8 cellular contexts compared by ENCODE assay signal in the genomic region with DNA sequence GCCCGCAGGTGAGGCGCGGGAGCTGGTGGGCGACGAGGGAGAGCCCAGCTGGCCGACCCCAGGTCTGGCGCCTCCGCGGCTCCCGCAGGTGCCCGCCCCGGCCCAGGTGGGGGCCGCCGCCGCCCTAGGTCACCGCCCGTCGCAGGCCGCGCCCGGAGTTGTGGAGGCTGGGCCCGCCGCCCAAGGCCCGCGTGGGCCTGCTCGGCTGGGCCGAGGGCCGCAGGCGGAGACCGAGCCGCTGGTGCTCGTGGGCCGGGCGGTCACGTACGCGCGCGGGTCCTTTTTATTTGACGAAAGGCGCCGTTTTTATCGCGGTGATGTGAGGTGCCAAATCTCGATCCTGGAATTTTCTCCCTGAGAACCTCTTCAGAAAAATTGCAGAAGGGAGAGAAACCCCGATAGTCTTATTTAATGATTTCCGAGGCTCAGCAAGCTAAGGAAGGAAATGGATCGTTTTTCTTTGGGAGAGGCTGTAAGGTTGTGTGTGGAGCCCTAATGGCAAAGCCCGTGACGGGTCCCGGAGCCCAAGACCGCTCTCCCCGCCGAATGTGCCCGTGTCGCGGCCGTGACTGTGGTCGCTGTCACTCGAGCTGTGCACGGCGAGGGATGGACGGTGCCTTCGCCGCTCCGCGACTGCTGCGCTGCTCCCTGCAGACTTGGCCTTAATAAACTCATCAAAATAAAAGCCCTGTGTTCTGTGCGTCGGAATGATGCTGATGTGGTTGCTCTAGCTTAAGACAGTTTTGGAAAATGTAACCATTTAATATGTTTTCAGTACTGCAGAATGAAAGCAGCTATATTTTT.
DNase-seq lines count a peak whose midpoint lies in the region; ATAC-seq and TF ChIP-seq lines count a peak whose summit lies in the region.

No MANE protein-coding gene starts in this region.

- H2AFZ ChIP-seq in KMS-11 (ENCODE audit: low read depth) = peak overlapping the region; percentile 55

- no peaks in the 10 kb centered on the region for H3K27me3 ChIP-seq in KMS-11 (ENCODE audit: insufficient read depth, low read depth)

- H3K9ac ChIP-seq in KMS-11 = peak overlapping the region; percentile 55; the same call in 1 of the 2 replicates

- H3K4me3 ChIP-seq in KMS-11 (IDR thresholded peaks at IDR 0.05; ENCODE audit: insufficient read depth, low read depth, low read length) (peak overlapping the region; percentile 26), skin epidermis (peak overlapping the region; percentile 65 to 95 (median 86))

- no peaks in the 10 kb centered on the region for H4K20me1 ChIP-seq in KMS-11 (ENCODE audit: insufficient read depth)

- no peaks in the 10 kb centered on the region for H3K36me3 ChIP-seq in KMS-11 (ENCODE audit: insufficient read depth)

- peak; percentile 45 for ATAC-seq in GM21717 (IDR thresholded peaks at IDR 0.05; ENCODE audit: unreplicated experiment)

- H3K4me2 ChIP-seq in KMS-11 = peak overlapping the region; percentile 82

- H3K4me1 ChIP-seq in KMS-11 (ENCODE audit: low read depth, poor library complexity, severe bottlenecking) = peaks cover 17% of the 10 kb centered on the region

- H3K27ac ChIP-seq in KMS-11 = peak overlapping the region; percentile 49; the same call in 1 of the 2 replicates
- peak overlapping the region; percentile 72 to 97 (median 88) for H3K27ac ChIP-seq in skin epidermis

- peaks cover 20% of the 10 kb centered on the region; the same call in 1 of the 2 replicates for H3K79me2 ChIP-seq in KMS-11 (ENCODE audit: insufficient read depth, low read depth)

- TF ChIP-seq CTCF in KMS-11 (conservative IDR thresholded peaks at IDR 0.05; ENCODE audit: low read depth, low read length) = no peak

- DNase-seq in ELR (ENCODE audit: low read depth) = peak; percentile 68
- peak in 3 of 4 experiments; percentile 9 to 30 (median 12) for DNase-seq in activated CD4-positive, CD25-positive, alpha-beta regulatory T cell (lab: John Stamatoyannopoulos, UW)
- peak; percentile 52 for DNase-seq in central memory CD4-positive, alpha-beta T cell
- peak; percentile 59 for DNase-seq in inferior parietal cortex (ENCODE audit: extremely low spot score)
- DNase-seq in NCI-H446 treated with DMSO at 0.1 percent for 48 hours (lab: John Stamatoyannopoulos, UW) = no peak
